ENCODE assay signal across 16 cellular contexts in genomic region chr14:77843155-77843554, GRCh38.
DNase-seq lines count a peak whose midpoint lies in the region; ATAC-seq lines count a peak whose summit lies in the region.
"Had no signal": no experiment of that assay in that cellular context is flagged by ENCODE, and none has a peak within 500 bp of the region (broad histone marks: within the 10 kb centered on the region; RNA-seq: fewer than 3 reads in every experiment).

No MANE protein-coding gene starts in this region.

- H3K4me1 Mint-ChIP-seq in stimulated activated effector memory CD8-positive, alpha-beta T cell treated with anti-CD3 and anti-CD28 coated beads, Interleukin-12 subunit alpha, Interleukin-12 subunit beta, amount 100 ng/mL, for 72 hours = no peaks in the 10 kb centered on the region

- no peak overlapping the region for H3K27ac Mint-ChIP-seq in stimulated activated effector memory CD8-positive, alpha-beta T cell treated with anti-CD3 and anti-CD28 coated beads, Interleukin-12 subunit alpha, Interleukin-12 subunit beta, amount 100 ng/mL, for 72 hours
- H3K27ac Mint-ChIP-seq: CD8-positive, alpha-beta T cell; HFFc6 had no signal

- H3K4me3 Mint-ChIP-seq in stimulated activated effector memory CD8-positive, alpha-beta T cell treated with anti-CD3 and anti-CD28 coated beads, Interleukin-12 subunit alpha, Interleukin-12 subunit beta, amount 100 ng/mL, for 72 hours = no peak overlapping the region
- H3K4me3 Mint-ChIP-seq: CD8-positive, alpha-beta T cell; HFFc6 had no signal

- no peaks in the 10 kb centered on the region for H3K36me3 Mint-ChIP-seq in stimulated activated effector memory CD8-positive, alpha-beta T cell treated with anti-CD3 and anti-CD28 coated beads, Interleukin-12 subunit alpha, Interleukin-12 subunit beta, amount 100 ng/mL, for 72 hours

- ATAC-seq in stimulated activated effector memory CD8-positive, alpha-beta T cell treated with anti-CD3 and anti-CD28 coated beads, Interleukin-12 subunit alpha, Interleukin-12 subunit beta, amount 100 ng/mL, for 72 hours = no peak
- ATAC-seq: A549; CD8-positive, alpha-beta T cell; K562 had no signal

- DNase-seq in DMS 273 (lab: John Stamatoyannopoulos, UW; ENCODE audit: unreplicated experiment) (peak; percentile 95), NCI-H446 treated with DMSO at 0.1 percent for 48 hours (lab: John Stamatoyannopoulos, UW) (peak; percentile 56), astrocyte of the hippocampus (ENCODE audit: low read depth, low spot score) (peak; percentile 83), stromal cell of bone marrow (ENCODE audit: low read depth) (peak; percentile 13)
- DNase-seq in activated naive CD4-positive, alpha-beta T cell treated with anti-CD3 and anti-CD28 coated beads, Interleukin-2, amount 50 U/mL, for 16 hours = no peak
- no peak for DNase-seq in stimulated activated effector memory CD8-positive, alpha-beta T cell treated with anti-CD3 and anti-CD28 coated beads, Interleukin-12 subunit alpha, Interleukin-12 subunit beta, amount 100 ng/mL, for 72 hours (ENCODE audit: low spot score in 2 of 2)
- no peak for DNase-seq in activated CD4-positive, alpha-beta T cell treated with anti-CD3 and anti-CD28 coated beads, Interleukin-2, amount 50 U/mL, for 48 hours
- DNase-seq: CD8-positive, alpha-beta T cell; DMS79; H7; HFFc6; NCI-H146; NCI-H2029 treated with DMSO at 0.1 percent for 48 hours; NCI-H510A had no signal

- no peaks in the 10 kb centered on the region for H3K9me3 Mint-ChIP-seq in stimulated activated effector memory CD8-positive, alpha-beta T cell treated with anti-CD3 and anti-CD28 coated beads, Interleukin-12 subunit alpha, Interleukin-12 subunit beta, amount 100 ng/mL, for 72 hours
- H3K9me3 Mint-ChIP-seq: CD8-positive, alpha-beta T cell; HFFc6 had no signal

Comparison
In these comparisons a context has a peak if more than half of its experiments do, and no peak if none do; other contexts are left out.
1. DNase-seq: peak in DMS 273 (single experiment), NCI-H446 treated with DMSO at 0.1 percent for 48 hours (single experiment), astrocyte of the hippocampus (single experiment) and stromal cell of bone marrow (single experiment); none in activated naive CD4-positive, alpha-beta T cell treated with anti-CD3 and anti-CD28 coated beads, Interleukin-2, amount 50 U/mL, for 16 hours (single experiment), stimulated activated effector memory CD8-positive, alpha-beta T cell treated with anti-CD3 and anti-CD28 coated beads, Interleukin-12 subunit alpha, Interleukin-12 subunit beta, amount 100 ng/mL, for 72 hours (0 of 2) and activated CD4-positive, alpha-beta T cell treated with anti-CD3 and anti-CD28 coated beads, Interleukin-2, amount 50 U/mL, for 48 hours (0 of 2).